In genomic region chr6:48111575-48111974, GRCh38 we compare ENCODE assay signal across 15 cellular contexts. TPM values are rescaled to one million over a fixed set of nuclear protein-coding genes. Genes with fewer than 3 reads are reported as not detected.
DNase-seq lines count a peak whose midpoint lies in the region; ATAC-seq, FAIRE-seq and TF ChIP-seq lines count a peak whose summit lies in the region.
"Had no signal": no experiment of that assay in that cellular context is flagged by ENCODE, and none has a peak within 500 bp of the region (broad histone marks: within the 10 kb centered on the region; RNA-seq: fewer than 3 reads in every experiment).

No MANE protein-coding gene starts in this region.

- H3K36me3 ChIP-seq in osteoblast (ENCODE audit: insufficient read depth, low read length) (no peaks in the 10 kb centered on the region), PC-3 (ENCODE audit: low read depth, low read length) (no peaks in the 10 kb centered on the region)
- no peaks in the 10 kb centered on the region for H3K36me3 ChIP-seq in naive thymus-derived CD4-positive, alpha-beta T cell (ENCODE audit: control insufficient read depth in 2 of 3, insufficient read depth in 3 of 3, low read length in 3 of 3)

- intact Hi-C loops in naive thymus-derived CD4-positive, alpha-beta T cell (cut with micrococcal nuclease): no loop called here
- intact Hi-C loops in PC-3 (cut with micrococcal nuclease): no loop called here

- H3K4me3 ChIP-seq in osteoblast (ENCODE audit: insufficient read depth, low read length) (no peak overlapping the region), PC-3 (ENCODE audit: low read length) (no peak overlapping the region)
- no peak overlapping the region for H3K4me3 ChIP-seq in naive thymus-derived CD4-positive, alpha-beta T cell (ENCODE audit: low read length)
- H3K4me3 ChIP-seq: K562 had no signal

- H3K9me3 Mint-ChIP-seq in naive thymus-derived CD4-positive, alpha-beta T cell: no peaks in the 10 kb centered on the region
- H3K9me3 Mint-ChIP-seq: memory B cell had no signal

- POLR2A ChIA-PET in naive thymus-derived CD4-positive, alpha-beta T cell (lab: Charles Lee): no interaction called here
- POLR2A ChIA-PET in PC-3 (lab: Charles Lee; ENCODE audit: unreplicated experiment): no interaction called here

- no peak overlapping the region for H3K9ac ChIP-seq in PC-3 (ENCODE audit: low read length)

- H3K36me3 Mint-ChIP-seq in naive thymus-derived CD4-positive, alpha-beta T cell: no peaks in the 10 kb centered on the region
- H3K36me3 Mint-ChIP-seq: memory B cell had no signal

- TF ChIP-seq POLR2A in H54 (IDR thresholded peaks at IDR 0.05; ENCODE audit: low read depth, low read length): no peak

- H3K4me1 Mint-ChIP-seq in naive thymus-derived CD4-positive, alpha-beta T cell: no peaks in the 10 kb centered on the region
- H3K4me1 Mint-ChIP-seq: memory B cell had no signal

- peaks cover 21% of the 10 kb centered on the region for H3K79me2 ChIP-seq in osteoblast (ENCODE audit: insufficient read depth, low read length)
- H3K79me2 ChIP-seq in PC-3 (ENCODE audit: low read length): no peaks in the 10 kb centered on the region

- CTCF ChIA-PET in naive thymus-derived CD4-positive, alpha-beta T cell (lab: Charles Lee): no interaction called here
- CTCF ChIA-PET in PC-3 (lab: Charles Lee): no interaction called here

- H3K27ac ChIP-seq in osteoblast (ENCODE audit: low read depth, low read length): peak overlapping the region; percentile 62
- H3K27ac ChIP-seq in naive thymus-derived CD4-positive, alpha-beta T cell (ENCODE audit: low read depth, low read length): no peak overlapping the region
- H3K27ac ChIP-seq in PC-3 (ENCODE audit: low read length): no peak overlapping the region

- H3K4me2 ChIP-seq in osteoblast (ENCODE audit: insufficient read depth, low read length) (no peak overlapping the region), PC-3 (ENCODE audit: low read length) (no peak overlapping the region)

- no peak overlapping the region for H3K4me3 Mint-ChIP-seq in naive thymus-derived CD4-positive, alpha-beta T cell
- H3K4me3 Mint-ChIP-seq: memory B cell had no signal

- peak; percentile 61 for FAIRE-seq in H54 (lab: Jason Lieb, UNC)
- FAIRE-seq: K562 had no signal

- H3K4me1 ChIP-seq in osteoblast (ENCODE audit: insufficient read depth, low read length) (no peaks in the 10 kb centered on the region), PC-3 (ENCODE audit: insufficient read depth, low read length) (no peaks in the 10 kb centered on the region)
- no peaks in the 10 kb centered on the region for H3K4me1 ChIP-seq in naive thymus-derived CD4-positive, alpha-beta T cell (ENCODE audit: control insufficient read depth in 2 of 2, insufficient read depth in 2 of 2, low read length in 2 of 2)

- H2AFZ ChIP-seq in osteoblast (ENCODE audit: low read length): no peak overlapping the region
- no peak overlapping the region for H2AFZ ChIP-seq in PC-3 (ENCODE audit: low read length)

- H3K27ac Mint-ChIP-seq in naive thymus-derived CD4-positive, alpha-beta T cell: no peak overlapping the region
- H3K27ac Mint-ChIP-seq: memory B cell had no signal

- H3K27me3 ChIP-seq in osteoblast (ENCODE audit: insufficient read depth, low read length): no peaks in the 10 kb centered on the region
- H3K27me3 ChIP-seq in naive thymus-derived CD4-positive, alpha-beta T cell (ENCODE audit: control insufficient read depth in 2 of 2, insufficient read depth in 2 of 2, low read length in 2 of 2): no peaks in the 10 kb centered on the region
- H3K27me3 ChIP-seq in PC-3 (ENCODE audit: low read length): no peaks in the 10 kb centered on the region

- no peak for TF ChIP-seq CTCF in osteoblast (IDR thresholded peaks at IDR 0.05; ENCODE audit: extremely low read depth, low read depth, low read length)
- no peak for TF ChIP-seq CTCF in PC-3 (conservative IDR thresholded peaks at IDR 0.05; ENCODE audit: low read depth, low read length)

- no peak for DNase-seq in H54 (ENCODE audit: insufficient read length, low spot score)
- peak; percentile 18 for DNase-seq in NCI-H2081 treated with DMSO at 0.1 percent for 48 hours (lab: John Stamatoyannopoulos, UW)
- DNase-seq in dermis microvascular lymphatic vessel endothelial cell (ENCODE audit: low read depth in 2 of 2): peak; percentile 73 to 77
- DNase-seq in osteoblast (ENCODE audit: insufficient read length, low spot score, missing footprints): no peak
- no peak for DNase-seq in naive thymus-derived CD4-positive, alpha-beta T cell
- DNase-seq in PC-3: no peak
- no peak for DNase-seq in activated T-cell treated with anti-CD3 and anti-CD28 coated beads, Interleukin-2, amount 50 U/mL, for 48 hours
- DNase-seq: activated CD8-positive, alpha-beta memory T cell treated with anti-CD3 and anti-CD28 coated beads, Interleukin-2, amount 50 U/mL, for 48 hours; amniotic stem cell; C1 segment of cervical spinal cord; NCI-H2171 treated with DMSO at 0.1 percent for 48 hours; stimulated activated CD4-positive, alpha-beta T cell treated with anti-CD3 and anti-CD28 coated beads, Interleukin-4, amount 100 ng/mL, for 24 hours; stimulated activated naive CD4-positive, alpha-beta T cell treated with Interleukin-2 at 50 U/mL for 16 hours had no signal

- H3K9me2 ChIP-seq in PC-3 (replicated peaks; ENCODE audit: low read length): no peaks in the 10 kb centered on the region

- ATAC-seq in naive thymus-derived CD4-positive, alpha-beta T cell: no peak
- no peak for ATAC-seq in PC-3
- ATAC-seq: K562 had no signal

- H3K27me3 Mint-ChIP-seq in naive thymus-derived CD4-positive, alpha-beta T cell: no peaks in the 10 kb centered on the region
- H3K27me3 Mint-ChIP-seq: memory B cell had no signal

- no peaks in the 10 kb centered on the region for H4K20me1 ChIP-seq in osteoblast (ENCODE audit: insufficient read depth, low read length)
- no peaks in the 10 kb centered on the region for H4K20me1 ChIP-seq in PC-3 (ENCODE audit: low read length)

- no TSS peak for BruUV-seq in PC-3 (replicated peaks; lab: Mats Ljungman, UMichigan)

- no peaks in the 10 kb centered on the region for H3F3A ChIP-seq in PC-3 (ENCODE audit: low read length, unreplicated experiment)

- H3K9me3 ChIP-seq in osteoblast (ENCODE audit: low read depth, low read length) (no peaks in the 10 kb centered on the region), PC-3 (ENCODE audit: low read length) (no peaks in the 10 kb centered on the region)
- H3K9me3 ChIP-seq in naive thymus-derived CD4-positive, alpha-beta T cell (ENCODE audit: control insufficient read depth in 2 of 3, low read length in 3 of 3): no peaks in the 10 kb centered on the region

RNA-seq across cellular contexts. Expression of gene PTCHD4, which starts 0.6 kb away (rescaled TPM):
- 12.5 and 13.3 TPM in 2 replicates for total RNA-seq in dermis microvascular lymphatic vessel endothelial cell
- 6.5 and 9.7 TPM in 2 replicates for total RNA-seq in osteoblast
- total RNA-seq in naive thymus-derived CD4-positive, alpha-beta T cell: not detected
- polyA plus RNA-seq in naive thymus-derived CD4-positive, alpha-beta T cell: not detected
- total RNA-seq in PC-3 (2014; rRNA removed): not detected in 2 replicates
- total RNA-seq: K562 had no signal
- polyA plus RNA-seq: K562 had no signal

Comparison
In these comparisons a context has a peak if more than half of its experiments do, and no peak if none do; other contexts are left out.
1. DNase-seq: peak in NCI-H2081 treated with DMSO at 0.1 percent for 48 hours (single experiment) and dermis microvascular lymphatic vessel endothelial cell (2 of 2); none in H54 (single experiment), osteoblast (single experiment), naive thymus-derived CD4-positive, alpha-beta T cell (0 of 9), PC-3 (single experiment) and activated T-cell treated with anti-CD3 and anti-CD28 coated beads, Interleukin-2, amount 50 U/mL, for 48 hours (0 of 2).